In the genomic region with DNA sequence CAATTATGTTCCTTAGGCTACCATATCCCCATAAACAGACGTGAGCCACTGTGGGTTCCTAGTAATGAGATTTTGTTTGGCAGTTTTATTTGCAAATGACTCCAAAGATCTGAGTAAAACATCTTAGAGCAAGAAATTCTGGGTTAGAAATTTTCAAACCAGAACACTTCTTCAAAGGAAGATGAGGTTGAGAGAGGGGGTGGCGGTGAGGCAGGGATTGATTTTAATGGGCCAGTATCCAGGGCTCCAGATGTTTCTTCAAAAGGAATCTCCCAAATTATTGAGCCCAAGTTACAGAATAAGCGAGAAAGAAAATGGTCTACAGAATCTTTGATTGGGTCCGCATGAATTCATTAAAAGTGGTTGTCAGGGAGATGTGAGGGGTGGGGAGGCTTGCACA, we compare ENCODE assay signal across 24 cellular contexts.
"Had no signal": no experiment of that assay in that cellular context is flagged by ENCODE, and none has a peak within 500 bp of the region (broad histone marks: within the 10 kb centered on the region; RNA-seq: fewer than 3 reads in every experiment).

No MANE protein-coding gene starts in this region.

- H3K79me2 ChIP-seq: parathyroid adenoma had no signal

- H3K27me3 ChIP-seq: colonic mucosa, heart right ventricle, left lung, right atrium auricular region, sigmoid colon, stomach, testis, tibial artery had no signal

- H3K36me3 ChIP-seq: colonic mucosa, esophagus squamous epithelium, heart right ventricle, left lung, lower lobe of right lung, prostate gland, right atrium auricular region, sigmoid colon, stomach, tibial artery had no signal

- H3K27ac ChIP-seq: colonic mucosa, left lung, lower lobe of right lung, parathyroid adenoma, prostate gland, right atrium auricular region, stomach, testis, tibial artery had no signal

- ATAC-seq: left lung; lower lobe of right lung; naive thymus-derived CD8-positive, alpha-beta T cell had no signal

- H3K4me1 ChIP-seq: colonic mucosa, esophagus squamous epithelium, left lung, lower lobe of right lung, parathyroid adenoma, prostate gland, right atrium auricular region, testis had no signal

- H3K9me3 ChIP-seq: colonic mucosa, esophagus squamous epithelium, left lung, prostate gland, sigmoid colon, stomach, testis, tibial artery had no signal

- H3K4me3 ChIP-seq: colonic mucosa, esophagus squamous epithelium, heart right ventricle, left lung, lower lobe of right lung, prostate gland, right atrium auricular region, sigmoid colon, stomach, testis, tibial artery had no signal

- H3K9ac ChIP-seq: parathyroid adenoma had no signal

- DNase-seq: colonic mucosa; effector CD8-positive, alpha-beta T cell; endodermal cell; esophagus squamous epithelium; foreskin melanocyte; glutamatergic neuron; hippocampal formation; left cardiac atrium; left lung; lower lobe of right lung; naive thymus-derived CD8-positive, alpha-beta T cell; sigmoid colon; stimulated activated CD4-positive, alpha-beta T cell treated with anti-CD3 and anti-CD28 coated beads, Interleukin-12 subunit alpha, Interleukin-12 subunit beta, amount 100 ng/mL, for 4 hours; stimulated activated CD4-positive, alpha-beta T cell treated with anti-CD3 and anti-CD28 coated beads, Interleukin-1b, Interleukin-23, amount 100 ng/mL, for 48 hours; stimulated activated CD4-positive, alpha-beta T cell treated with anti-CD3 and anti-CD28 coated beads, Interleukin-4, amount 100 ng/mL, for 1 hour; stimulated activated CD8-positive, alpha-beta memory T cell treated with anti-CD3 and anti-CD28 coated beads, Interleukin-4, amount 100 ng/mL, for 48 hours; stimulated activated naive CD4-positive, alpha-beta T cell treated with Interleukin-2 at 50 U/mL for 16 hours; stomach; testis; tibial artery had no signal

- H2AFZ ChIP-seq: parathyroid adenoma had no signal
